1 cellular context compared by ENCODE assay signal in genomic region chr20:3778976-3779375, GRCh38.
TF ChIP-seq lines count a peak whose summit lies in the region.

No MANE protein-coding gene starts in this region.

TF ChIP-seq in H1, 55 proteins besides CTCF, POLR2A, EP300 and RAD21:
- no peak for TF ChIP-seq BRCA1 (IDR thresholded peaks at IDR 0.05; ENCODE audit: low read depth, low read length)
- TF ChIP-seq NANOG (IDR thresholded peaks at IDR 0.05; ENCODE audit: insufficient read depth, low read depth, low read length, poor library complexity, severe bottlenecking): no peak
